Comparison of ENCODE assay signal across 33 cellular contexts in genomic region chr18:71597219-71597618, GRCh38.
"Had no signal": no experiment of that assay in that cellular context is flagged by ENCODE, and none has a peak within 500 bp of the region (broad histone marks: within the 10 kb centered on the region; RNA-seq: fewer than 3 reads in every experiment).

No MANE protein-coding gene starts in this region.

- H3K9me3 ChIP-seq: ascending aorta, MG63 had no signal

- ATAC-seq: activated CD8-positive, alpha-beta T cell treated with anti-CD3 and anti-CD28 coated beads for 36 hours; activated T-cell treated with anti-CD3 and anti-CD28 coated beads, Interleukin-2, amount 50 U/mL, for 72 hours; activated T-helper 17 cell treated with anti-CD3 and anti-CD28 coated beads, Interleukin-2, amount 50 U/mL, for 72 hours; Right ventricle myocardium inferior had no signal

- H3K36me3 Mint-ChIP-seq: activated naive CD8-positive, alpha-beta T cell treated with anti-CD3 and anti-CD28 coated beads for 36 hours had no signal

- H3K4me2 ChIP-seq: PC-9 had no signal

- H3K27ac ChIP-seq: ascending aorta, cardiac muscle cell, PC-9, RWPE1 had no signal

- H3K27me3 Mint-ChIP-seq: activated CD4-positive, alpha-beta T cell treated with anti-CD3 and anti-CD28 coated beads, Interleukin-2, amount 10 ng/mL, durations not matched to agents 24 days and 14 days; activated CD8-positive, alpha-beta T cell treated with anti-CD3 and anti-CD28 coated beads for 36 hours; activated naive CD8-positive, alpha-beta T cell treated with anti-CD3 and anti-CD28 coated beads for 36 hours; activated T-helper 17 cell treated with anti-CD3 and anti-CD28 coated beads, Interleukin-2, amount 50 U/mL, for 72 hours; central memory CD8-positive, alpha-beta T cell had no signal

- DNase-seq: activated CD4-positive, alpha-beta T cell treated with anti-CD3 and anti-CD28 coated beads, Interleukin-2, amount 10 ng/mL, durations not matched to agents 24 days and 14 days; activated CD4-positive, alpha-beta T cell treated with anti-CD3 and anti-CD28 coated beads, Interleukin-2, amount 50 U/mL, for 4 hours; activated CD8-positive, alpha-beta T cell treated with anti-CD3 and anti-CD28 coated beads for 36 hours; activated effector memory CD4-positive, alpha-beta T cell treated with anti-CD3 and anti-CD28 coated beads, Interleukin-2, amount 50 U/mL, for 16 hours; activated naive CD4-positive, alpha-beta T cell; activated naive CD4-positive, alpha-beta T cell treated with anti-CD3 and anti-CD28 coated beads, Interleukin-2, amount 50 U/mL, for 16 hours; activated naive CD8-positive, alpha-beta T cell treated with anti-CD3 and anti-CD28 coated beads for 36 hours; activated T-cell treated with anti-CD3 and anti-CD28 coated beads, Interleukin-2, amount 50 U/mL, for 1 hour; activated T-cell treated with anti-CD3 and anti-CD28 coated beads, Interleukin-2, amount 50 U/mL, for 72 hours; amygdala; Kasumi-1; MG63; NCI-H1048; NCI-H1105 treated with DMSO at 0.1 percent for 48 hours; NCI-H1436; NCI-H187; NCI-H2029 treated with DMSO at 0.1 percent for 48 hours; NCI-H2107; NCI-H2171; NCI-H510A; NCI-H526; NCI-H748 treated with DMSO at 0.1 percent for 48 hours; NK-92 treated with Interleukin-12 subunit alpha and Interleukin-12 subunit beta, amount 100 ng/mL, for 24 hours; PC-9; SIG-M5; T1000 had no signal

- H3K27ac Mint-ChIP-seq: activated CD4-positive, alpha-beta T cell treated with anti-CD3 and anti-CD28 coated beads, Interleukin-2, amount 10 ng/mL, durations not matched to agents 24 days and 14 days; activated CD8-positive, alpha-beta T cell treated with anti-CD3 and anti-CD28 coated beads for 36 hours; activated naive CD8-positive, alpha-beta T cell treated with anti-CD3 and anti-CD28 coated beads for 36 hours; activated T-cell treated with anti-CD3 and anti-CD28 coated beads, Interleukin-2, amount 50 U/mL, for 72 hours; activated T-helper 17 cell treated with anti-CD3 and anti-CD28 coated beads, Interleukin-2, amount 50 U/mL, for 72 hours had no signal

- H2AFZ ChIP-seq: PC-9 had no signal

- H3K27me3 ChIP-seq: ascending aorta, cardiac muscle cell, MG63 had no signal

- FAIRE-seq: RCC 7860 had no signal

- H3K9me3 Mint-ChIP-seq: activated CD4-positive, alpha-beta T cell treated with anti-CD3 and anti-CD28 coated beads, Interleukin-2, amount 10 ng/mL, durations not matched to agents 24 days and 14 days; activated CD8-positive, alpha-beta T cell treated with anti-CD3 and anti-CD28 coated beads for 36 hours; activated naive CD8-positive, alpha-beta T cell treated with anti-CD3 and anti-CD28 coated beads for 36 hours; activated T-cell treated with anti-CD3 and anti-CD28 coated beads, Interleukin-2, amount 50 U/mL, for 72 hours; activated T-helper 17 cell treated with anti-CD3 and anti-CD28 coated beads, Interleukin-2, amount 50 U/mL, for 72 hours had no signal

- H3K4me3 ChIP-seq: ascending aorta, cardiac muscle cell, MG63, PC-9 had no signal

- H3K4me1 ChIP-seq: ascending aorta had no signal

- H3K4me3 Mint-ChIP-seq: activated CD4-positive, alpha-beta T cell treated with anti-CD3 and anti-CD28 coated beads, Interleukin-2, amount 10 ng/mL, durations not matched to agents 24 days and 14 days; activated CD8-positive, alpha-beta T cell treated with anti-CD3 and anti-CD28 coated beads for 36 hours; activated naive CD8-positive, alpha-beta T cell treated with anti-CD3 and anti-CD28 coated beads for 36 hours; activated T-cell treated with anti-CD3 and anti-CD28 coated beads, Interleukin-2, amount 50 U/mL, for 72 hours; activated T-helper 17 cell treated with anti-CD3 and anti-CD28 coated beads, Interleukin-2, amount 50 U/mL, for 72 hours; central memory CD8-positive, alpha-beta T cell had no signal

- H3K4me1 Mint-ChIP-seq: activated CD4-positive, alpha-beta T cell treated with anti-CD3 and anti-CD28 coated beads, Interleukin-2, amount 10 ng/mL, durations not matched to agents 24 days and 14 days; activated naive CD8-positive, alpha-beta T cell treated with anti-CD3 and anti-CD28 coated beads for 36 hours; activated T-helper 17 cell treated with anti-CD3 and anti-CD28 coated beads, Interleukin-2, amount 50 U/mL, for 72 hours; central memory CD8-positive, alpha-beta T cell had no signal

- H3K36me3 ChIP-seq: ascending aorta, cardiac muscle cell, MG63 had no signal
